8 cellular contexts compared by ENCODE assay signal in genomic region chr22:32444068-32444467, GRCh38.
DNase-seq lines count a peak whose midpoint lies in the region; ATAC-seq and TF ChIP-seq lines count a peak whose summit lies in the region.

No MANE protein-coding gene starts in this region.

- DNase-seq in stimulated activated CD4-positive, alpha-beta T cell treated with anti-CD3 and anti-CD28 coated beads, Interleukin-4, amount 100 ng/mL, for 1 hour = peak; percentile 7
- no peak for DNase-seq in stimulated activated CD4-positive, alpha-beta T cell treated with anti-CD3 and anti-CD28 coated beads, Interleukin-12 subunit alpha, Interleukin-12 subunit beta, amount 100 ng/mL, for 4 hours
- DNase-seq in NB4 (ENCODE audit: low read depth) (peak; percentile 33), choroid plexus epithelial cell (ENCODE audit: low read depth) (peak; percentile 23), SIG-M5 (lab: John Stamatoyannopoulos, UW) (no peak), coronary artery (ENCODE audit: low spot score) (no peak), inferior parietal cortex (ENCODE audit: extremely low spot score) (no peak)

- TF ChIP-seq POLR2A in NB4 (IDR thresholded peaks at IDR 0.05; ENCODE audit: extremely low read depth, insufficient read length) = no peak

- TF ChIP-seq CTCF in NB4 (IDR thresholded peaks at IDR 0.05; ENCODE audit: low read depth, low read length) (peak; percentile 48), choroid plexus epithelial cell (conservative IDR thresholded peaks at IDR 0.05; ENCODE audit: low read depth, low read length) (peak; percentile 49), coronary artery (IDR thresholded peaks at IDR 0.05) (no peak)

- no peak for ATAC-seq in GM18870 (IDR thresholded peaks at IDR 0.05; ENCODE audit: unreplicated experiment)

- H3K27ac ChIP-seq in coronary artery = no peak overlapping the region

- H3K4me3 ChIP-seq in NB4 (ENCODE audit: low read depth, low read length) (no peak overlapping the region), choroid plexus epithelial cell (ENCODE audit: low read depth, low read length) (no peak overlapping the region), coronary artery (no peak overlapping the region)

Comparison
In these comparisons a context has a peak if more than half of its experiments do, and no peak if none do; other contexts are left out.
1. DNase-seq: peak in stimulated activated CD4-positive, alpha-beta T cell treated with anti-CD3 and anti-CD28 coated beads, Interleukin-4, amount 100 ng/mL, for 1 hour (single experiment), NB4 (single experiment) and choroid plexus epithelial cell (single experiment); none in stimulated activated CD4-positive, alpha-beta T cell treated with anti-CD3 and anti-CD28 coated beads, Interleukin-12 subunit alpha, Interleukin-12 subunit beta, amount 100 ng/mL, for 4 hours (single experiment), SIG-M5 (single experiment), coronary artery (single experiment) and inferior parietal cortex (single experiment).